Comparison of ENCODE assay signal across 17 cellular contexts in genomic region chr18:58527116-58528010, GRCh38.
DNase-seq lines count a peak whose midpoint lies in the region; ATAC-seq and FAIRE-seq lines count a peak whose summit lies in the region.
"Had no signal": no experiment of that assay in that cellular context is flagged by ENCODE, and none has a peak within 500 bp of the region (broad histone marks: within the 10 kb centered on the region; RNA-seq: fewer than 3 reads in every experiment).

No MANE protein-coding gene starts in this region.

- peaks cover 0 to 37% (median 0%) of the 10 kb centered on the region in 5 donors for H3K27me3 Mint-ChIP-seq in naive thymus-derived CD4-positive, alpha-beta T cell
- H3K27me3 Mint-ChIP-seq: IgD-negative memory B cell had no signal

- H3K27me3 ChIP-seq in HAP-1 (ENCODE audit: low read depth), result peaks cover 29% of the 10 kb centered on the region
- no peaks in the 10 kb centered on the region for H3K27me3 ChIP-seq in naive thymus-derived CD4-positive, alpha-beta T cell (ENCODE audit: control insufficient read depth in 2 of 2, insufficient read depth in 2 of 2, low read length in 2 of 2)
- H3K27me3 ChIP-seq: gastrocnemius medialis, uterus had no signal

- intact Hi-C loops in naive thymus-derived CD4-positive, alpha-beta T cell (cut with micrococcal nuclease), result loop anchor here (2.0 to 10.0 kb wide), 4 partner anchors 80 to 610 kb away; partner anchors contain the start of gene SEC11C (in 1 of the 2)

- in situ Hi-C loops in ACHN (cut with HindIII; ENCODE audit: low pct_ligation_motif_present, low pct_unique_long_range_greater_than_20kb, low sequenced_read_pairs) (no loop called here), HAP-1 (cut with MboI; ENCODE audit: low sequenced_read_pairs) (loop anchor here (25.0 kb wide), 1 partner anchor 535 kb away; no protein-coding TSS in a partner anchor)

- FAIRE-seq in GM18507 (lab: Jason Lieb, UNC), result peak; percentile 52

- no peaks in the 10 kb centered on the region for H3K4me1 ChIP-seq in HAP-1
- no peaks in the 10 kb centered on the region for H3K4me1 ChIP-seq in naive thymus-derived CD4-positive, alpha-beta T cell (ENCODE audit: control insufficient read depth in 2 of 2, insufficient read depth in 2 of 2, low read length in 2 of 2)
- H3K4me1 ChIP-seq: gastrocnemius medialis, uterus had no signal

- H3K9me3 ChIP-seq in HAP-1, result no peaks in the 10 kb centered on the region; the same call in 1 of the 2 replicates
- H3K9me3 ChIP-seq in naive thymus-derived CD4-positive, alpha-beta T cell (ENCODE audit: control insufficient read depth in 2 of 3, low read length in 3 of 3), result no peaks in the 10 kb centered on the region
- H3K9me3 ChIP-seq: gastrocnemius medialis, uterus had no signal

- H3K27ac ChIP-seq in naive thymus-derived CD4-positive, alpha-beta T cell (ENCODE audit: low read depth, low read length), result no peak overlapping the region
- H3K27ac ChIP-seq: gastrocnemius medialis, uterus had no signal

- H3K36me3 Mint-ChIP-seq in naive thymus-derived CD4-positive, alpha-beta T cell, result no peaks in the 10 kb centered on the region
- H3K36me3 Mint-ChIP-seq: IgD-negative memory B cell had no signal

- no peak overlapping the region for H3K4me3 ChIP-seq in HAP-1
- no peak overlapping the region for H3K4me3 ChIP-seq in naive thymus-derived CD4-positive, alpha-beta T cell (ENCODE audit: low read length)
- H3K4me3 ChIP-seq: gastrocnemius medialis, uterus had no signal

- H3K36me3 ChIP-seq in HAP-1 (replicated peaks), result no peaks in the 10 kb centered on the region
- H3K36me3 ChIP-seq in naive thymus-derived CD4-positive, alpha-beta T cell (ENCODE audit: control insufficient read depth in 2 of 3, insufficient read depth in 3 of 3, low read length in 3 of 3), result no peaks in the 10 kb centered on the region
- H3K36me3 ChIP-seq: gastrocnemius medialis, uterus had no signal

- no peak overlapping the region for H3K4me3 Mint-ChIP-seq in naive thymus-derived CD4-positive, alpha-beta T cell
- H3K4me3 Mint-ChIP-seq: IgD-negative memory B cell had no signal

- DNase-seq in ACHN, result peak; percentile 77
- DNase-seq in GM18507 (ENCODE audit: extremely low spot score, insufficient read length, low read depth), result no peak
- peak; percentile 20 for DNase-seq in RKO (ENCODE audit: low spot score)
- DNase-seq in kidney glomerular epithelial cell (lab: John Stamatoyannopoulos, UW), result peak; percentile 92
- DNase-seq in HAP-1 (ENCODE audit: low spot score in 2 of 2), result no peak
- DNase-seq in naive thymus-derived CD4-positive, alpha-beta T cell, result no peak
- DNase-seq: activated CD4-positive, CD25-positive, alpha-beta regulatory T cell; activated T-cell treated with anti-CD3 and anti-CD28 coated beads for 4 hours; anterior cingulate cortex; effector CD4-positive, alpha-beta T cell; gastrocnemius medialis; NCI-H2029 treated with DMSO at 0.1 percent for 48 hours; OCI-M1; uterus had no signal

- POLR2A ChIA-PET in naive thymus-derived CD4-positive, alpha-beta T cell (lab: Charles Lee), result interaction anchor here (1.4 kb wide), 1 partner anchor 235 kb away, joined by 3 read pairs; no protein-coding TSS in a partner anchor

- no peak for ATAC-seq in HG02610 (IDR thresholded peaks at IDR 0.05; ENCODE audit: unreplicated experiment)
- no peak for ATAC-seq in naive thymus-derived CD4-positive, alpha-beta T cell
- ATAC-seq in GM21576 (IDR thresholded peaks at IDR 0.05; ENCODE audit: unreplicated experiment), result no peak
- ATAC-seq: gastrocnemius medialis had no signal

- H3K9me3 Mint-ChIP-seq in naive thymus-derived CD4-positive, alpha-beta T cell, result peaks cover 0 to 4% (median 0%) of the 10 kb centered on the region in 11 donors
- H3K9me3 Mint-ChIP-seq: IgD-negative memory B cell had no signal

- H3K4me1 Mint-ChIP-seq in naive thymus-derived CD4-positive, alpha-beta T cell, result peaks cover 0 to 12% (median 6%) of the 10 kb centered on the region in 7 donors

- CTCF ChIA-PET in naive thymus-derived CD4-positive, alpha-beta T cell (lab: Charles Lee), result interaction anchor here (0.8 to 4.4 kb wide), 7 partner anchors 22 to 250 kb away, joined by 3 to 148 read pairs (median 3); no protein-coding TSS in a partner anchor

- no peak overlapping the region for H3K27ac Mint-ChIP-seq in naive thymus-derived CD4-positive, alpha-beta T cell

Comparison
In these comparisons a context has a peak if more than half of its experiments do, and no peak if none do; other contexts are left out.
1. DNase-seq: peak in ACHN (single experiment), RKO (single experiment) and kidney glomerular epithelial cell (single experiment); none in GM18507 (single experiment), HAP-1 (0 of 2) and naive thymus-derived CD4-positive, alpha-beta T cell (0 of 9).